ENCODE assay signal across 8 cellular contexts in genomic region chr2:170966648-170967396, GRCh38. TPM values are rescaled to one million over a fixed set of nuclear protein-coding genes. Genes with fewer than 3 reads are reported as not detected.
DNase-seq lines count a peak whose midpoint lies in the region; ATAC-seq and TF ChIP-seq lines count a peak whose summit lies in the region.

No MANE protein-coding gene starts in this region.

- H3K27me3 ChIP-seq in MM.1S (replicated peaks; ENCODE audit: insufficient read depth, low read length): no peaks in the 10 kb centered on the region
- H3K27me3 ChIP-seq in parathyroid adenoma (ENCODE audit: control insufficient read depth, insufficient read depth, low read length): no peaks in the 10 kb centered on the region

- POLR2A ChIA-PET in activated CD4-positive, alpha-beta T cell treated with anti-CD3 and anti-CD28 coated beads, Interleukin-2, amount 10 ng/mL, durations not matched to agents 7 days and 5 days (lab: Charles Lee): no interaction called here

- H3F3A ChIP-seq in MM.1S (ENCODE audit: insufficient read depth, low read length): no peaks in the 10 kb centered on the region

- H3K4me1 ChIP-seq in MM.1S (ENCODE audit: low read length) (no peaks in the 10 kb centered on the region), parathyroid adenoma (no peaks in the 10 kb centered on the region)

- DNase-seq in DMS53 (lab: John Stamatoyannopoulos, UW) (peak; percentile 63), DMS53 treated with DMSO at 0.1 percent for 48 hours (lab: John Stamatoyannopoulos, UW; ENCODE audit: unreplicated experiment) (no peak), MM.1S (no peak), cardiac fibroblast (ENCODE audit: low read depth in 2 of 2) (no peak), H4 (ENCODE audit: low spot score) (no peak)
- no peak for DNase-seq in activated CD4-positive, alpha-beta T cell treated with anti-CD3 and anti-CD28 coated beads, Interleukin-2, amount 10 ng/mL, durations not matched to agents 7 days and 5 days

- H3K4me2 ChIP-seq in MM.1S (ENCODE audit: low read depth, low read length) (no peak overlapping the region), parathyroid adenoma (ENCODE audit: low read length) (no peak overlapping the region)

- H3K27me3 Mint-ChIP-seq in activated CD4-positive, alpha-beta T cell treated with anti-CD3 and anti-CD28 coated beads, Interleukin-2, amount 10 ng/mL, durations not matched to agents 7 days and 5 days: no peaks in the 10 kb centered on the region

- H3K36me3 ChIP-seq in MM.1S (replicated peaks; ENCODE audit: insufficient read depth, low read length): peaks cover 24% of the 10 kb centered on the region
- H3K36me3 ChIP-seq in parathyroid adenoma (ENCODE audit: control insufficient read depth, insufficient read depth, low read length): no peaks in the 10 kb centered on the region

- H3K79me2 ChIP-seq in MM.1S (ENCODE audit: low read length) (no peaks in the 10 kb centered on the region), parathyroid adenoma (no peaks in the 10 kb centered on the region)

- H3K4me3 ChIP-seq in MM.1S (ENCODE audit: low read length) (no peak overlapping the region), cardiac fibroblast (replicated peaks in 1 of 2; ENCODE audit: low read depth in 2 of 2, low read length in 2 of 2) (no peak overlapping the region), parathyroid adenoma (ENCODE audit: low read depth, low read length) (no peak overlapping the region)

- H3K36me3 Mint-ChIP-seq in activated CD4-positive, alpha-beta T cell treated with anti-CD3 and anti-CD28 coated beads, Interleukin-2, amount 10 ng/mL, durations not matched to agents 7 days and 5 days (ENCODE audit: low read depth): peaks cover 30% of the 10 kb centered on the region

- ATAC-seq in HG03025 (IDR thresholded peaks at IDR 0.05; ENCODE audit: low FRiP score, unreplicated experiment): no peak

- H3K27ac Mint-ChIP-seq in activated CD4-positive, alpha-beta T cell treated with anti-CD3 and anti-CD28 coated beads, Interleukin-2, amount 10 ng/mL, durations not matched to agents 7 days and 5 days: no peak overlapping the region

- H2AFZ ChIP-seq in MM.1S (ENCODE audit: low read length) (no peak overlapping the region), parathyroid adenoma (no peak overlapping the region)

- no peaks in the 10 kb centered on the region for H3K9me3 ChIP-seq in MM.1S (replicated peaks; ENCODE audit: insufficient read depth, low read length)
- H3K9me3 ChIP-seq in parathyroid adenoma (ENCODE audit: control insufficient read depth, low read length): no peaks in the 10 kb centered on the region

- H3K4me1 Mint-ChIP-seq in activated CD4-positive, alpha-beta T cell treated with anti-CD3 and anti-CD28 coated beads, Interleukin-2, amount 10 ng/mL, durations not matched to agents 7 days and 5 days: no peaks in the 10 kb centered on the region

- no peak overlapping the region for H3K4me3 Mint-ChIP-seq in activated CD4-positive, alpha-beta T cell treated with anti-CD3 and anti-CD28 coated beads, Interleukin-2, amount 10 ng/mL, durations not matched to agents 7 days and 5 days

- CTCF ChIA-PET in activated CD4-positive, alpha-beta T cell treated with anti-CD3 and anti-CD28 coated beads, Interleukin-2, amount 10 ng/mL, durations not matched to agents 7 days and 5 days (lab: Charles Lee): interaction anchor here (0.6 to 2.9 kb wide), 6 partner anchors 9 to 450 kb away, joined by 3 to 6 read pairs (median 3); partner anchors contain the start of gene GORASP2

- H3K9ac ChIP-seq in MM.1S (ENCODE audit: low read length): no peak overlapping the region
- H3K9ac ChIP-seq in parathyroid adenoma: no peak overlapping the region

- no peaks in the 10 kb centered on the region for H3K9me2 ChIP-seq in MM.1S (replicated peaks; ENCODE audit: insufficient read depth, low read length)

- H3K27ac ChIP-seq in MM.1S (ENCODE audit: low read length) (no peak overlapping the region), parathyroid adenoma (no peak overlapping the region)

- no peaks in the 10 kb centered on the region for H4K20me1 ChIP-seq in MM.1S (ENCODE audit: insufficient read depth, low read length)

- no peaks in the 10 kb centered on the region for H3K9me3 Mint-ChIP-seq in activated CD4-positive, alpha-beta T cell treated with anti-CD3 and anti-CD28 coated beads, Interleukin-2, amount 10 ng/mL, durations not matched to agents 7 days and 5 days

- TF ChIP-seq CTCF in MM.1S (IDR thresholded peaks at IDR 0.05; ENCODE audit: low read length) (0 out of 2 replicates have a peak, but pooled peaks have one; percentile 12), cardiac fibroblast (IDR thresholded peaks at IDR 0.05; ENCODE audit: low read depth, low read length) (peak; percentile 21), parathyroid adenoma (IDR thresholded peaks at IDR 0.05) (peak; percentile 13)

RNA-seq across cellular contexts. Expression of gene GORASP2, which starts 37.8 kb away (rescaled TPM):
- 29.8 and 42.3 TPM in 2 replicates for total RNA-seq in H4 (2014; rRNA removed; shearing (Covaris generic))
- 10 to 100 TPM; 58.7 to 62.0 TPM for total RNA-seq in activated CD4-positive, alpha-beta T cell treated with anti-CD3 and anti-CD28 coated beads, Interleukin-2, amount 10 ng/mL, durations not matched to agents 7 days and 5 days
